Comparison of ENCODE assay signal across 24 cellular contexts in genomic region chr2:1527153-1527992, GRCh38.
DNase-seq lines count a peak whose midpoint lies in the region; ATAC-seq, FAIRE-seq and TF ChIP-seq lines count a peak whose summit lies in the region.
"Had no signal": no experiment of that assay in that cellular context is flagged by ENCODE, and none has a peak within 500 bp of the region (broad histone marks: within the 10 kb centered on the region; RNA-seq: fewer than 3 reads in every experiment).

No MANE protein-coding gene starts in this region.

- no peaks in the 10 kb centered on the region for H3K36me3 Mint-ChIP-seq in immature natural killer cell

- no peaks in the 10 kb centered on the region for H3K36me3 ChIP-seq in RWPE2 (ENCODE audit: low read depth)
- H3K36me3 ChIP-seq in HepG2 (replicated peaks in 1 of 2; ENCODE audit: control insufficient read depth in 1 of 2, insufficient read depth in 2 of 2, low read length in 2 of 2): no peaks in the 10 kb centered on the region
- no peaks in the 10 kb centered on the region for H3K36me3 ChIP-seq in sigmoid colon
- H3K36me3 ChIP-seq: MG63, Peyer's patch had no signal

- peak; percentile 48; the same call in 1 of the 3 replicates for ATAC-seq in RWPE2 (ENCODE audit: low read depth)
- ATAC-seq in HepG2: peak; percentile 68
- ATAC-seq in omental fat pad (ENCODE audit: low FRiP score): no peak

- TF ChIP-seq POLR2A in HepG2 (IDR thresholded peaks at IDR 0.05; ENCODE audit: insufficient read depth in 1 of 2, low read depth in 2 of 2, low read length in 2 of 2) (no peak), sigmoid colon (IDR thresholded peaks at IDR 0.05) (no peak)

- H3K4me3 ChIP-seq in RWPE2 (ENCODE audit: severe bottlenecking) (no peak overlapping the region), HepG2 (replicated peaks in 1 of 3; ENCODE audit: insufficient read depth in 1 of 3, low read depth in 2 of 3, low read length in 3 of 3) (no peak overlapping the region), sigmoid colon (no peak overlapping the region)
- H3K4me3 ChIP-seq: GM23248, MG63, Peyer's patch, SK-N-MC had no signal

- H3K27ac Mint-ChIP-seq in immature natural killer cell: no peak overlapping the region

- DNase-seq in HTR-8/SVneo (ENCODE audit: insufficient read length, low spot score) (no peak), RWPE2 (ENCODE audit: low spot score) (peak; percentile 23), HepG2 (ENCODE audit: low spot score) (no peak), sigmoid colon (peak; percentile 19), DMS79 treated with DMSO at 0.1 percent for 48 hours (lab: John Stamatoyannopoulos, UW) (no peak), immature natural killer cell (no peak), omental fat pad (ENCODE audit: low spot score) (no peak)
- DNase-seq: ACHN, Calu3, DND-41, GM23248, H7, IMR-90, KG1, MG63, NCI-H1694, NCI-H2029 treated with DMSO at 0.1 percent for 48 hours, NCI-H446 treated with DMSO at 0.1 percent for 48 hours, NCI-H526, NCI-H82, Peyer's patch, SIG-M5 had no signal

- BruUV-seq in HepG2 (replicated peaks; lab: Mats Ljungman, UMichigan): no TSS peak

- in situ Hi-C loops in HepG2 (cut with HindIII; ENCODE audit: extremely low pct_ligation_motif_present, low pct_unique_long_range_greater_than_20kb): loop anchor here (25.0 kb wide), 1 partner anchor 390 kb away; no protein-coding TSS in a partner anchor

- H3K27me3 ChIP-seq in RWPE2 (ENCODE audit: insufficient read depth, poor library complexity, severe bottlenecking) (no peaks in the 10 kb centered on the region), HepG2 (ENCODE audit: control insufficient read depth in 1 of 2, insufficient read depth in 2 of 2, low read length in 2 of 2) (0 out of 5 replicates have a peak, but pooled peaks cover 0 to 3% of the 10 kb centered on the region in 2 experiments), sigmoid colon (peaks cover 0 to 8% (median 5%) of the 10 kb centered on the region in 3 donors)
- H3K27me3 ChIP-seq: MG63, Peyer's patch had no signal

- WGBS in HepG2 (ENCODE audit: low lambda C conversion rate): 30% methylated on average over 9 of the region's 9 CpGs
- 83 to 85% methylated on average over 9 of the region's 9 CpGs for WGBS in sigmoid colon, 2 donors

- H4K20me1 ChIP-seq in HepG2 (ENCODE audit: insufficient read depth, low read length): no peaks in the 10 kb centered on the region

- TF ChIP-seq CTCF in RWPE2 (IDR thresholded peaks at IDR 0.05; ENCODE audit: poor library complexity, severe bottlenecking) (no peak), HepG2 (CRISPR knock-in tag; IDR thresholded peaks at IDR 0.05) (no peak), sigmoid colon (IDR thresholded peaks at IDR 0.05) (no peak), omental fat pad (IDR thresholded peaks at IDR 0.05) (no peak)

- peak; percentile 4 for FAIRE-seq in HTR-8/SVneo (lab: Jason Lieb, UNC)
- FAIRE-seq in HepG2 (lab: Jason Lieb, UNC): peak; percentile 8
- FAIRE-seq: GM18507 had no signal

- TF ChIP-seq EP300 in HepG2 (IDR thresholded peaks at IDR 0.05; ENCODE audit: low read depth in 2 of 2, low read length in 2 of 2) (no peak), HepG2 (CRISPR knock-in tag; IDR thresholded peaks at IDR 0.05; ENCODE audit: borderline replicate concordance) (no peak), sigmoid colon (IDR thresholded peaks at IDR 0.05) (no peak)

- H3K27me3 Mint-ChIP-seq in immature natural killer cell (ENCODE audit: low read depth in 3 of 3): no peaks in the 10 kb centered on the region

- TF ChIP-seq RAD21 in HepG2 (CRISPR knock-in tag; IDR thresholded peaks at IDR 0.05): no peak

- H3K9me3 ChIP-seq in RWPE2 (ENCODE audit: severe bottlenecking) (no peaks in the 10 kb centered on the region), HepG2 (ENCODE audit: low read length) (peaks cover 33% of the 10 kb centered on the region), sigmoid colon (no peaks in the 10 kb centered on the region)
- H3K9me3 ChIP-seq: MG63 had no signal

- no peak overlapping the region for H3K27ac ChIP-seq in RWPE2 (ENCODE audit: poor library complexity, severe bottlenecking)
- H3K27ac ChIP-seq in HepG2 (ENCODE audit: extremely low read length, insufficient read depth, low read length): no peak overlapping the region
- H3K27ac ChIP-seq in sigmoid colon: no peak overlapping the region
- H3K27ac ChIP-seq: GM23248, Peyer's patch, SK-N-MC had no signal

- H3K4me3 Mint-ChIP-seq in immature natural killer cell: no peak overlapping the region

- POLR2A ChIA-PET in HepG2 (lab: Yijun Ruan, JAX): no interaction called here

- no peaks in the 10 kb centered on the region for H3K4me1 Mint-ChIP-seq in immature natural killer cell

- intact Hi-C loops in HepG2 (cut with micrococcal nuclease; ENCODE audit: unreplicated experiment) (no loop called here), sigmoid colon (cut with DNase I) (no loop called here)

- CTCF ChIA-PET in HepG2 (lab: Yijun Ruan, JAX; ENCODE audit: low intra/inter-chr PET ratio, low total read pairs): no interaction called here

- no peaks in the 10 kb centered on the region for H3K9me3 Mint-ChIP-seq in immature natural killer cell

- H2AFZ ChIP-seq in HepG2 (ENCODE audit: low read length): no peak overlapping the region
- H2AFZ ChIP-seq: GM23248 had no signal

- no peak overlapping the region for H3K9ac ChIP-seq in HepG2 (ENCODE audit: insufficient read depth, low read depth, low read length)
- H3K9ac ChIP-seq: GM23248 had no signal

- H3K4me1 ChIP-seq in RWPE2 (ENCODE audit: insufficient read depth, poor library complexity, severe bottlenecking) (no peaks in the 10 kb centered on the region), HepG2 (ENCODE audit: insufficient read depth, low read length) (no peaks in the 10 kb centered on the region), sigmoid colon (no peaks in the 10 kb centered on the region)
- H3K4me1 ChIP-seq: Peyer's patch had no signal

- H3K4me2 ChIP-seq in HepG2 (ENCODE audit: low read depth, low read length): no peak overlapping the region

- H3K79me2 ChIP-seq in HepG2 (ENCODE audit: insufficient read depth, low read length): no peaks in the 10 kb centered on the region

TF ChIP-seq in HepG2, 621 proteins besides CTCF, POLR2A, EP300 and RAD21:
- no peak for TF ChIP-seq SIX4 (CRISPR knock-in tag; IDR thresholded peaks at IDR 0.05)
- no peak for TF ChIP-seq ZNF570 (CRISPR knock-in tag; IDR thresholded peaks at IDR 0.05; ENCODE audit: borderline replicate concordance)
- TF ChIP-seq ZKSCAN1 (IDR thresholded peaks at IDR 0.05; ENCODE audit: low read length): peak; percentile 86; the same call in 1 of the 2 replicates

Comparison
In these comparisons a context has a peak if more than half of its experiments do, and no peak if none do; other contexts are left out.
1. DNase-seq: peak in RWPE2 (single experiment) and sigmoid colon (single experiment); none in HTR-8/SVneo (single experiment), HepG2 (single experiment), DMS79 treated with DMSO at 0.1 percent for 48 hours (single experiment), immature natural killer cell (0 of 3) and omental fat pad (single experiment).